12 cellular contexts compared by ENCODE assay signal in genomic region chr12:56102683-56103065, GRCh38. TPM values are rescaled to one million over a fixed set of nuclear protein-coding genes. Genes with fewer than 3 reads are reported as not detected.
DNase-seq lines count a peak whose midpoint lies in the region; ATAC-seq, FAIRE-seq and TF ChIP-seq lines count a peak whose summit lies in the region.
"Had no signal": no experiment of that assay in that cellular context is flagged by ENCODE, and none has a peak within 500 bp of the region (broad histone marks: within the 10 kb centered on the region; RNA-seq: fewer than 3 reads in every experiment).

No MANE protein-coding gene starts in this region.

- H3K27ac Mint-ChIP-seq in activated CD8-positive, alpha-beta memory T cell treated with anti-CD3 and anti-CD28 coated beads, Interleukin-2, amount 10 ng/mL, durations not matched to agents 7 days and 5 days, result peak overlapping the region; percentile 98

- no peak overlapping the region for H2AFZ ChIP-seq in Loucy (ENCODE audit: low read length)
- no peak overlapping the region for H2AFZ ChIP-seq in K562 (ENCODE audit: low read depth, low read length)

- H3K4me1 Mint-ChIP-seq in activated CD8-positive, alpha-beta memory T cell treated with anti-CD3 and anti-CD28 coated beads, Interleukin-2, amount 10 ng/mL, durations not matched to agents 7 days and 5 days, result peaks cover 42% of the 10 kb centered on the region

- no TSS peak for BruUV-seq in K562 (replicated peaks; lab: Mats Ljungman, UMichigan)

- CTCF ChIA-PET in activated CD8-positive, alpha-beta memory T cell treated with anti-CD3 and anti-CD28 coated beads, Interleukin-2, amount 10 ng/mL, durations not matched to agents 7 days and 5 days (lab: Charles Lee), result interaction anchor here (0.9 to 8.6 kb wide), 9 partner anchors 8 to 87 kb away, joined by 3 to 97 read pairs (median 11); partner anchors contain the start of genes ERBB3, SMARCC2 and ZC3H10
- CTCF ChIA-PET in K562 (lab: Yijun Ruan, JAX; ENCODE audit: low intra/inter-chr PET ratio), result no interaction called here

- H3K9me2 ChIP-seq in Loucy (replicated peaks; ENCODE audit: low read depth, low read length), result no peaks in the 10 kb centered on the region

- peaks cover 36% of the 10 kb centered on the region for H3K4me1 ChIP-seq in Loucy (ENCODE audit: insufficient read depth, low read length, poor library complexity, severe bottlenecking)
- H3K4me1 ChIP-seq in K562 (replicated peaks in 1 of 2; ENCODE audit: control insufficient read depth in 2 of 2, insufficient read depth in 2 of 2, low read length in 2 of 2), result peaks cover 11 to 25% of the 10 kb centered on the region in 2 experiments
- H3K4me1 ChIP-seq in skeletal muscle satellite cell (ENCODE audit: control insufficient read depth, insufficient read depth, low read length), result peaks cover 21% of the 10 kb centered on the region
- peaks cover 10% of the 10 kb centered on the region for H3K4me1 ChIP-seq in prostate gland (replicated peaks)

- H4K20me1 ChIP-seq in Loucy (ENCODE audit: insufficient read depth, low read length, poor library complexity, severe bottlenecking) (peaks cover 31% of the 10 kb centered on the region), K562 (replicated peaks; ENCODE audit: control insufficient read depth, insufficient read depth, low read length) (peaks cover 10% of the 10 kb centered on the region)

- TF ChIP-seq EP300 in K562 (IDR thresholded peaks at IDR 0.05; ENCODE audit: low read length), result no peak

- DNase-seq in activated CD8-positive, alpha-beta memory T cell treated with anti-CD3 and anti-CD28 coated beads, Interleukin-2, amount 10 ng/mL, durations not matched to agents 7 days and 5 days, result no peak
- no peak for DNase-seq in activated CD8-positive, alpha-beta memory T cell treated with anti-CD3 and anti-CD28 coated beads, Interleukin-2, amount 50 U/mL, for 4 hours
- DNase-seq in K562 (ENCODE audit: extremely low read depth in 1 of 4, low spot score in 3 of 4) (no peak), prostate gland (ENCODE audit: low spot score) (no peak), NCI-H1436 (lab: John Stamatoyannopoulos, UW) (no peak)
- DNase-seq: DMS53, dorsolateral prefrontal cortex, NCI-H1417 had no signal

- H3K4me3 ChIP-seq in Loucy (ENCODE audit: low read length, poor library complexity, severe bottlenecking) (peak overlapping the region; percentile 86), K562 (no peak overlapping the region), skeletal muscle satellite cell (ENCODE audit: low read length) (no peak overlapping the region), prostate gland (no peak overlapping the region)
- H3K4me3 ChIP-seq: tibial nerve had no signal

- H3K9me3 ChIP-seq in Loucy (ENCODE audit: insufficient read depth, low read depth, low read length) (no peaks in the 10 kb centered on the region), K562 (replicated peaks; ENCODE audit: control insufficient read depth, insufficient read depth, low read depth, low read length) (0 out of 2 replicates have a peak, but pooled peaks cover 2% of the 10 kb centered on the region), skeletal muscle satellite cell (replicated peaks; ENCODE audit: low read length) (no peaks in the 10 kb centered on the region), prostate gland (no peaks in the 10 kb centered on the region)
- H3K9me3 ChIP-seq: tibial nerve had no signal

- H3K4me3 Mint-ChIP-seq in activated CD8-positive, alpha-beta memory T cell treated with anti-CD3 and anti-CD28 coated beads, Interleukin-2, amount 10 ng/mL, durations not matched to agents 7 days and 5 days, result peak overlapping the region; percentile 99

- peak; percentile 48 for FAIRE-seq in K562 (lab: Jason Lieb, UNC)

- H3K9ac ChIP-seq in Loucy (ENCODE audit: low read depth, low read length, poor library complexity, severe bottlenecking), result peak overlapping the region; percentile 76
- H3K9ac ChIP-seq in K562 (ENCODE audit: insufficient read depth in 1 of 2, low read depth in 2 of 2, low read length in 2 of 2), result no peak overlapping the region; a peak in 1 of 4 replicates
- no peak overlapping the region for H3K9ac ChIP-seq in skeletal muscle satellite cell (ENCODE audit: low read depth, low read length)

- WGBS in K562 (ENCODE audit: insufficient coverage, low coverage, missing lambda C conversion rate), result 0% methylated on average over 1 of the region's 1 CpG
- WGBS in prostate gland, result 92% methylated on average over 1 of the region's 1 CpG

- in situ Hi-C loops in K562 (cut with MboI), result no loop called here

- H3F3A ChIP-seq in Loucy (ENCODE audit: low read depth), result no peaks in the 10 kb centered on the region; the same call in 1 of the 2 replicates

- H3K79me2 ChIP-seq in Loucy (ENCODE audit: insufficient read depth, low read length) (peaks cover 34% of the 10 kb centered on the region), K562 (ENCODE audit: control insufficient read depth, insufficient read depth, low read length) (peaks cover 37% of the 10 kb centered on the region)

- TF ChIP-seq CTCF in Loucy (conservative IDR thresholded peaks at IDR 0.05; ENCODE audit: low read length) (no peak), K562 (IDR thresholded peaks at IDR 0.05 in 2 of 3, conservative IDR thresholded peaks at IDR 0.05 in 1 of 3; ENCODE audit: insufficient read depth in 2 of 3, low read depth in 1 of 3, low read length in 3 of 3) (no peak), prostate gland (IDR thresholded peaks at IDR 0.05) (no peak)

- intact Hi-C loops in K562 (cut with micrococcal nuclease) (no loop called here), prostate gland (cut with DNase I) (loop anchor here (5.0 to 10.0 kb wide), 3 partner anchors 55 to 368 kb away; partner anchors contain the start of gene SUOX)

- peak overlapping the region; percentile 92 for H3K4me2 ChIP-seq in Loucy (ENCODE audit: low read depth, low read length, poor library complexity, severe bottlenecking)
- H3K4me2 ChIP-seq in K562 (ENCODE audit: insufficient read depth, low read length), result no peak overlapping the region
- H3K4me2 ChIP-seq in skeletal muscle satellite cell (ENCODE audit: low read length), result peak overlapping the region; percentile 86

- H3K36me3 Mint-ChIP-seq in activated CD8-positive, alpha-beta memory T cell treated with anti-CD3 and anti-CD28 coated beads, Interleukin-2, amount 10 ng/mL, durations not matched to agents 7 days and 5 days, result peaks cover 27% of the 10 kb centered on the region

- no peak for ATAC-seq in activated CD8-positive, alpha-beta memory T cell treated with anti-CD3 and anti-CD28 coated beads, Interleukin-2, amount 10 ng/mL, durations not matched to agents 7 days and 5 days
- ATAC-seq in K562 (no peak), GM21367 (IDR thresholded peaks at IDR 0.05; ENCODE audit: unreplicated experiment) (no peak)

- peaks cover 5% of the 10 kb centered on the region for H3K27me3 ChIP-seq in Loucy (ENCODE audit: insufficient read depth, low read length, poor library complexity, severe bottlenecking)
- H3K27me3 ChIP-seq in K562 (ENCODE audit: control insufficient read depth in 2 of 2, insufficient read depth in 2 of 2, low read length in 2 of 2), result no peaks in the 10 kb centered on the region
- H3K27me3 ChIP-seq in skeletal muscle satellite cell (ENCODE audit: control insufficient read depth, insufficient read depth, low read length), result peaks cover 2% of the 10 kb centered on the region
- H3K27me3 ChIP-seq in prostate gland (replicated peaks; ENCODE audit: insufficient read depth), result no peaks in the 10 kb centered on the region
- H3K27me3 ChIP-seq: dorsolateral prefrontal cortex, tibial nerve had no signal

- H3K27me3 Mint-ChIP-seq in activated CD8-positive, alpha-beta memory T cell treated with anti-CD3 and anti-CD28 coated beads, Interleukin-2, amount 10 ng/mL, durations not matched to agents 7 days and 5 days, result no peaks in the 10 kb centered on the region

- TF ChIP-seq RAD21 in K562 (CRISPR knock-in tag; conservative IDR thresholded peaks at IDR 0.05 in 1 of 2, IDR thresholded peaks at IDR 0.05 in 1 of 2), result no peak

- POLR2A ChIA-PET in K562 (lab: Yijun Ruan, JAX), result interaction anchor here (0.9 to 7.8 kb wide), 3 partner anchors 14 to 58 kb away, joined by 3 to 125 read pairs (median 5); partner anchors contain the start of genes ERBB3, RPL41 and ZC3H10

- H3K27ac ChIP-seq in K562 (ENCODE audit: extremely low read depth, low read depth, low read length) (no peak overlapping the region), prostate gland (no peak overlapping the region)

- no peaks in the 10 kb centered on the region for H3K9me1 ChIP-seq in K562 (ENCODE audit: control insufficient read depth, insufficient read depth, low read length)

- H3K36me3 ChIP-seq in Loucy (ENCODE audit: insufficient read depth, low read length), result peaks cover 10% of the 10 kb centered on the region; the same call in 1 of the 2 replicates
- peaks cover 25% of the 10 kb centered on the region for H3K36me3 ChIP-seq in K562 (ENCODE audit: control insufficient read depth, insufficient read depth, low read length)
- peaks cover 11% of the 10 kb centered on the region for H3K36me3 ChIP-seq in skeletal muscle satellite cell (ENCODE audit: insufficient read depth, low read length)
- peaks cover 2 to 6% of the 10 kb centered on the region in 2 donors for H3K36me3 ChIP-seq in prostate gland

- TF ChIP-seq POLR2A in K562 (conservative IDR thresholded peaks at IDR 0.05) (no peak), prostate gland (IDR thresholded peaks at IDR 0.05) (no peak)

- no peaks in the 10 kb centered on the region for H3K9me3 Mint-ChIP-seq in activated CD8-positive, alpha-beta memory T cell treated with anti-CD3 and anti-CD28 coated beads, Interleukin-2, amount 10 ng/mL, durations not matched to agents 7 days and 5 days (ENCODE audit: low read depth)

RNA-seq across cellular contexts. Expression of gene PA2G4, which starts 1.7 kb away (rescaled TPM):
- 100 to 1,000 TPM; 293 to 364 TPM for total RNA-seq in activated CD8-positive, alpha-beta memory T cell treated with anti-CD3 and anti-CD28 coated beads, Interleukin-2, amount 10 ng/mL, durations not matched to agents 7 days and 5 days
- 443 and 498 TPM in 2 replicates for total RNA-seq in K562 (2011; cell fraction: chromatin; rRNA removed; ENCODE audit: low replicate concordance)
- total RNA-seq in K562 (2011; cell fraction: nucleolus; rRNA removed), result 275 and 278 TPM in 2 replicates
- total RNA-seq in K562 (2011; cell fraction: nucleoplasm; rRNA removed), result 263 and 304 TPM in 2 replicates
- 740 and 811 TPM in 2 replicates for total RNA-seq in K562 (2014; rRNA removed)
- 547 and 561 TPM in 2 replicates for total RNA-seq in K562 (2014; rRNA removed; fragmentation: Illumina TruSeq; extraction: Trizol)
- 712 TPM in 2 replicates for total RNA-seq in K562 (2015; rRNA removed; fragmentation: Illumina TruSeq; extraction: Trizol)
- total RNA-seq in K562 (2021), result 463 and 470 TPM in 2 replicates
- polyA plus RNA-seq in K562 (2011; rRNA removed), result 650 and 925 TPM in 2 replicates
- polyA plus RNA-seq in K562 (2011; cell fraction: cytosol; rRNA removed), result 274 and 376 TPM in 2 replicates
- 287 and 371 TPM in 2 replicates for polyA plus RNA-seq in K562 (2011; cell fraction: nucleus; rRNA removed)
- polyA plus RNA-seq in K562 (2012), result 289 and 533 TPM in 2 replicates
- 777 and 884 TPM in 2 replicates for polyA plus RNA-seq in K562 (2014; fragmentation: Illumina TruSeq; extraction: Trizol)
- polyA plus RNA-seq in K562 (2014; fragmentation: Nextera tagmentation; extraction: Ambion mirVana), result 100 to 1,000 TPM; 230 to 303 TPM
- polyA plus RNA-seq in K562 (2014; rRNA removed), result 637 and 638 TPM in 2 replicates
- polyA minus RNA-seq in K562 (2011; rRNA and poly(A)+ RNA removed), result 622 and 730 TPM in 2 replicates
- 223 and 281 TPM in 2 replicates for polyA minus RNA-seq in K562 (2011; cell fraction: cytosol; rRNA and poly(A)+ RNA removed)
- polyA minus RNA-seq in K562 (2011; cell fraction: nucleus; rRNA and poly(A)+ RNA removed), result 90.7 and 174 TPM in 2 replicates
- 214 and 220 TPM in 2 replicates for total RNA-seq in skeletal muscle satellite cell (2012; rRNA removed)
- total RNA-seq in prostate gland, result 10 to 100 TPM; 75.0 to 93.3 TPM

RNA-seq across cellular contexts. Expression of gene RPL41, which starts 13.8 kb away (rescaled TPM):
- total RNA-seq in activated CD8-positive, alpha-beta memory T cell treated with anti-CD3 and anti-CD28 coated beads, Interleukin-2, amount 10 ng/mL, durations not matched to agents 7 days and 5 days, result 1,000 to 10,000 TPM; 3,748 to 4,271 TPM
- 471 and 502 TPM in 2 replicates for total RNA-seq in K562 (2011; cell fraction: chromatin; rRNA removed; ENCODE audit: low replicate concordance)
- total RNA-seq in K562 (2011; cell fraction: nucleolus; rRNA removed), result 714 and 769 TPM in 2 replicates
- 1,389 and 2,616 TPM in 2 replicates for total RNA-seq in K562 (2011; cell fraction: nucleoplasm; rRNA removed)
- total RNA-seq in K562 (2014; rRNA removed) (4,680 and 5,042 TPM in 2 replicates), K562 (2014; rRNA removed; fragmentation: Illumina TruSeq; extraction: Trizol) (4,828 and 4,834 TPM in 2 replicates), K562 (2015; rRNA removed; fragmentation: Illumina TruSeq; extraction: Trizol) (4,355 and 4,529 TPM in 2 replicates), K562 (2021) (3,403 and 3,805 TPM in 2 replicates), prostate gland (1,000 to 10,000 TPM; 2,549 to 4,385 TPM)
- polyA plus RNA-seq in K562 (2011; rRNA removed) (9,327 and 10,494 TPM in 2 replicates), K562 (2014; fragmentation: Illumina TruSeq; extraction: Trizol) (5,551 and 5,604 TPM in 2 replicates), K562 (2014; fragmentation: Nextera tagmentation; extraction: Ambion mirVana) (over 10,000 TPM; 10,697 to 11,276 TPM), K562 (2014; rRNA removed) (6,115 and 7,868 TPM in 2 replicates)
- 7,179 and 13,806 TPM in 2 replicates for polyA plus RNA-seq in K562 (2011; cell fraction: cytosol; rRNA removed)
- 2,948 and 5,202 TPM in 2 replicates for polyA plus RNA-seq in K562 (2011; cell fraction: nucleus; rRNA removed)
- polyA plus RNA-seq in K562 (2012), result 7,782 and 11,481 TPM in 2 replicates
- 1,996 and 2,558 TPM in 2 replicates for polyA minus RNA-seq in K562 (2011; rRNA and poly(A)+ RNA removed)
- 912 and 1,093 TPM in 2 replicates for polyA minus RNA-seq in K562 (2011; cell fraction: cytosol; rRNA and poly(A)+ RNA removed)
- polyA minus RNA-seq in K562 (2011; cell fraction: nucleus; rRNA and poly(A)+ RNA removed), result 197 and 533 TPM in 2 replicates
- 2,116 and 2,859 TPM in 2 replicates for total RNA-seq in skeletal muscle satellite cell (2012; rRNA removed)

RNA-seq across cellular contexts. Expression of gene ZC3H10, which starts 15.4 kb away (rescaled TPM):
- total RNA-seq in activated CD8-positive, alpha-beta memory T cell treated with anti-CD3 and anti-CD28 coated beads, Interleukin-2, amount 10 ng/mL, durations not matched to agents 7 days and 5 days, result 10 to 100 TPM; 10.3 to 11.7 TPM
- 9.2 and 15.6 TPM in 2 replicates for total RNA-seq in K562 (2011; cell fraction: chromatin; rRNA removed; ENCODE audit: low replicate concordance)
- total RNA-seq in K562 (2011; cell fraction: nucleolus; rRNA removed), result 12.5 and 14.0 TPM in 2 replicates
- total RNA-seq in K562 (2011; cell fraction: nucleoplasm; rRNA removed), result 16.0 and 23.7 TPM in 2 replicates
- 2.2 and 2.3 TPM in 2 replicates for total RNA-seq in K562 (2014; rRNA removed)
- 2.4 and 2.7 TPM in 2 replicates for total RNA-seq in K562 (2014; rRNA removed; fragmentation: Illumina TruSeq; extraction: Trizol)
- total RNA-seq in K562 (2015; rRNA removed; fragmentation: Illumina TruSeq; extraction: Trizol), result 3.0 and 3.8 TPM in 2 replicates
- total RNA-seq in K562 (2021), result 3.3 and 4.1 TPM in 2 replicates
- 1.0 and 1.1 TPM in 2 replicates for polyA plus RNA-seq in K562 (2011; rRNA removed)
- 1.1 and 1.5 TPM in 2 replicates for polyA plus RNA-seq in K562 (2011; cell fraction: cytosol; rRNA removed)
- 3.3 and 4.3 TPM in 2 replicates for polyA plus RNA-seq in K562 (2011; cell fraction: nucleus; rRNA removed)
- polyA plus RNA-seq in K562 (2012), result 1.9 and 2.8 TPM in 2 replicates
- 1.6 and 1.9 TPM in 2 replicates for polyA plus RNA-seq in K562 (2014; fragmentation: Illumina TruSeq; extraction: Trizol)
- under 1 TPM; 0.31 to 0.46 TPM for polyA plus RNA-seq in K562 (2014; fragmentation: Nextera tagmentation; extraction: Ambion mirVana)
- 1.4 and 1.7 TPM in 2 replicates for polyA plus RNA-seq in K562 (2014; rRNA removed)
- 5.3 and 6.2 TPM in 2 replicates for polyA minus RNA-seq in K562 (2011; rRNA and poly(A)+ RNA removed)
- polyA minus RNA-seq in K562 (2011; cell fraction: cytosol; rRNA and poly(A)+ RNA removed), result 0.95 and 1.5 TPM in 2 replicates
- 9.2 and 17.8 TPM in 2 replicates for polyA minus RNA-seq in K562 (2011; cell fraction: nucleus; rRNA and poly(A)+ RNA removed)
- total RNA-seq in skeletal muscle satellite cell (2012; rRNA removed), result 2.8 and 5.6 TPM in 2 replicates
- 1 to 10 TPM; 4.6 to 9.1 TPM for total RNA-seq in prostate gland

RNA-seq across cellular contexts. Expression of gene ERBB3, which starts 22.7 kb away (rescaled TPM):
- 1 to 10 TPM in 1 of 2 experiments, under 1 TPM in 1; 0.94 to 1.8 TPM for total RNA-seq in activated CD8-positive, alpha-beta memory T cell treated with anti-CD3 and anti-CD28 coated beads, Interleukin-2, amount 10 ng/mL, durations not matched to agents 7 days and 5 days
- 26.3 and 40.1 TPM in 2 replicates for total RNA-seq in K562 (2011; cell fraction: chromatin; rRNA removed; ENCODE audit: low replicate concordance)
- 15.7 and 18.8 TPM in 2 replicates for total RNA-seq in K562 (2011; cell fraction: nucleolus; rRNA removed)
- total RNA-seq in K562 (2011; cell fraction: nucleoplasm; rRNA removed), result 18.2 and 30.1 TPM in 2 replicates
- total RNA-seq in K562 (2014; rRNA removed) (3.6 and 4.2 TPM in 2 replicates), K562 (2014; rRNA removed; fragmentation: Illumina TruSeq; extraction: Trizol) (2.6 and 3.1 TPM in 2 replicates), K562 (2015; rRNA removed; fragmentation: Illumina TruSeq; extraction: Trizol) (2.0 and 2.6 TPM in 2 replicates), K562 (2021) (5.1 and 5.5 TPM in 2 replicates), prostate gland (100 to 1,000 TPM in 1 of 2 donors, 10 to 100 TPM in 1; 77.3 to 117 TPM)
- polyA plus RNA-seq in K562 (2011; rRNA removed) (5.3 and 12.2 TPM in 2 replicates), K562 (2014; fragmentation: Illumina TruSeq; extraction: Trizol) (4.0 and 5.4 TPM in 2 replicates), K562 (2014; fragmentation: Nextera tagmentation; extraction: Ambion mirVana) (1 to 10 TPM; 1.5 to 1.8 TPM), K562 (2014; rRNA removed) (3.8 and 7.4 TPM in 2 replicates)
- polyA plus RNA-seq in K562 (2011; cell fraction: cytosol; rRNA removed), result 2.8 and 9.7 TPM in 2 replicates
- 5.9 and 15.1 TPM in 2 replicates for polyA plus RNA-seq in K562 (2011; cell fraction: nucleus; rRNA removed)
- polyA plus RNA-seq in K562 (2012), result 2.7 and 9.2 TPM in 2 replicates
- polyA minus RNA-seq in K562 (2011; rRNA and poly(A)+ RNA removed), result 9.6 and 21.6 TPM in 2 replicates
- polyA minus RNA-seq in K562 (2011; cell fraction: cytosol; rRNA and poly(A)+ RNA removed), result 5.8 and 11.6 TPM in 2 replicates
- polyA minus RNA-seq in K562 (2011; cell fraction: nucleus; rRNA and poly(A)+ RNA removed), result 6.5 and 19.8 TPM in 2 replicates
- total RNA-seq in skeletal muscle satellite cell (2012; rRNA removed), result 0.66 TPM in 1 of 2 replicates, not detected in the other

RNA-seq across cellular contexts. Expression of gene ESYT1, which starts 25.4 kb away (rescaled TPM):
- 100 to 1,000 TPM; 225 to 241 TPM for total RNA-seq in activated CD8-positive, alpha-beta memory T cell treated with anti-CD3 and anti-CD28 coated beads, Interleukin-2, amount 10 ng/mL, durations not matched to agents 7 days and 5 days
- 495 and 946 TPM in 2 replicates for total RNA-seq in K562 (2011; cell fraction: chromatin; rRNA removed; ENCODE audit: low replicate concordance)
- 651 and 665 TPM in 2 replicates for total RNA-seq in K562 (2011; cell fraction: nucleolus; rRNA removed)
- 590 and 653 TPM in 2 replicates for total RNA-seq in K562 (2011; cell fraction: nucleoplasm; rRNA removed)
- 176 and 237 TPM in 2 replicates for total RNA-seq in K562 (2014; rRNA removed)
- 113 and 132 TPM in 2 replicates for total RNA-seq in K562 (2014; rRNA removed; fragmentation: Illumina TruSeq; extraction: Trizol)
- total RNA-seq in K562 (2015; rRNA removed; fragmentation: Illumina TruSeq; extraction: Trizol), result 132 and 133 TPM in 2 replicates
- total RNA-seq in K562 (2021), result 237 and 251 TPM in 2 replicates
- polyA plus RNA-seq in K562 (2011; rRNA removed), result 164 and 228 TPM in 2 replicates
- 207 and 344 TPM in 2 replicates for polyA plus RNA-seq in K562 (2011; cell fraction: cytosol; rRNA removed)
- 429 and 469 TPM in 2 replicates for polyA plus RNA-seq in K562 (2011; cell fraction: nucleus; rRNA removed)
- polyA plus RNA-seq in K562 (2012), result 168 and 357 TPM in 2 replicates
- 396 and 420 TPM in 2 replicates for polyA plus RNA-seq in K562 (2014; fragmentation: Illumina TruSeq; extraction: Trizol)
- 100 to 1,000 TPM; 156 to 194 TPM for polyA plus RNA-seq in K562 (2014; fragmentation: Nextera tagmentation; extraction: Ambion mirVana)
- polyA plus RNA-seq in K562 (2014; rRNA removed), result 146 and 160 TPM in 2 replicates
- 245 and 274 TPM in 2 replicates for polyA minus RNA-seq in K562 (2011; rRNA and poly(A)+ RNA removed)
- polyA minus RNA-seq in K562 (2011; cell fraction: cytosol; rRNA and poly(A)+ RNA removed), result 212 and 259 TPM in 2 replicates
- polyA minus RNA-seq in K562 (2011; cell fraction: nucleus; rRNA and poly(A)+ RNA removed), result 126 and 169 TPM in 2 replicates
- 186 and 199 TPM in 2 replicates for total RNA-seq in skeletal muscle satellite cell (2012; rRNA removed)
- 100 to 1,000 TPM in 1 of 2 donors, 10 to 100 TPM in 1; 66.8 to 167 TPM for total RNA-seq in prostate gland
